ENCODE assay signal across 9 cellular contexts in genomic region chr7:150631084-150631824, GRCh38. TPM values are rescaled to one million over a fixed set of nuclear protein-coding genes. Genes with fewer than 3 reads are reported as not detected.
DNase-seq lines count a peak whose midpoint lies in the region; ATAC-seq and TF ChIP-seq lines count a peak whose summit lies in the region.
"Had no signal": no experiment of that assay in that cellular context is flagged by ENCODE, and none has a peak within 500 bp of the region (broad histone marks: within the 10 kb centered on the region; RNA-seq: fewer than 3 reads in every experiment).

No MANE protein-coding gene starts in this region.

- TF ChIP-seq POLR2A in body of pancreas (IDR thresholded peaks at IDR 0.05), result peak in 2 of 3 donors; percentile 11 to 40

- H3K27me3 Mint-ChIP-seq in CD4-positive, CD25-positive, alpha-beta regulatory T cell, result no peaks in the 10 kb centered on the region

- H3K27me3 ChIP-seq in CD4-positive, CD25-positive, alpha-beta regulatory T cell (ENCODE audit: control insufficient read depth, insufficient read depth, low read length), result no peaks in the 10 kb centered on the region
- H3K27me3 ChIP-seq in body of pancreas (no peaks in the 10 kb centered on the region), rectal smooth muscle tissue (ENCODE audit: control insufficient read depth, insufficient read depth, low read length) (no peaks in the 10 kb centered on the region)

- no peak for TF ChIP-seq CTCF in body of pancreas (IDR thresholded peaks at IDR 0.05)

- no peak overlapping the region for H3K9ac ChIP-seq in rectal smooth muscle tissue (ENCODE audit: low read length)

- H3K4me3 ChIP-seq in CD4-positive, CD25-positive, alpha-beta regulatory T cell (ENCODE audit: low read depth, low read length), result peak overlapping the region; percentile 99
- H3K4me3 ChIP-seq in body of pancreas (no peak overlapping the region), rectal smooth muscle tissue (ENCODE audit: low read length) (peak overlapping the region; percentile 55)

- peak overlapping the region; percentile 95 to 100 (median 96) for H3K27ac Mint-ChIP-seq in CD4-positive, CD25-positive, alpha-beta regulatory T cell

- H3K4me1 ChIP-seq in CD4-positive, CD25-positive, alpha-beta regulatory T cell (ENCODE audit: control insufficient read depth, insufficient read depth, low read length, poor library complexity, severe bottlenecking), result peaks cover 79% of the 10 kb centered on the region
- H3K4me1 ChIP-seq in body of pancreas (no peaks in the 10 kb centered on the region), rectal smooth muscle tissue (ENCODE audit: control insufficient read depth, insufficient read depth, low read length) (no peaks in the 10 kb centered on the region)

- H3K4me1 Mint-ChIP-seq in CD4-positive, CD25-positive, alpha-beta regulatory T cell, result peaks cover 15 to 87% (median 64%) of the 10 kb centered on the region in 4 donors

- peak; percentile 79 to 80 for ATAC-seq in CD4-positive, CD25-positive, alpha-beta regulatory T cell (ENCODE audit: low read depth in 2 of 2)
- peak; percentile 55 for ATAC-seq in body of pancreas
- ATAC-seq in HG03025 (IDR thresholded peaks at IDR 0.05; ENCODE audit: low FRiP score, unreplicated experiment), result no peak

- peak overlapping the region; percentile 96 to 100 (median 98) for H3K4me3 Mint-ChIP-seq in CD4-positive, CD25-positive, alpha-beta regulatory T cell

- WGBS in body of pancreas, 2 donors, result 68 to 70% methylated on average over 8 of the region's 8 CpGs

- intact Hi-C loops in body of pancreas (cut with DNase I), result no loop called here

- peak in 2 of 3 donors; percentile 39 to 82 for DNase-seq in CD4-positive, CD25-positive, alpha-beta regulatory T cell
- DNase-seq in T follicular helper cell (ENCODE audit: low read depth), result peak; percentile 4
- DNase-seq in body of pancreas, result peak in 2 of 4 donors; percentile 15 to 20
- no peak for DNase-seq in NCI-H2029 (lab: John Stamatoyannopoulos, UW)
- DNase-seq in A172 (ENCODE audit: low spot score), result no peak
- no peak for DNase-seq in GOT3 (lab: John Stamatoyannopoulos, UW)

- peak overlapping the region; percentile 71 for H3K27ac ChIP-seq in CD4-positive, CD25-positive, alpha-beta regulatory T cell (ENCODE audit: insufficient read depth, low read length, poor library complexity, severe bottlenecking)
- H3K27ac ChIP-seq in body of pancreas (peak overlapping the region in 2 of 4 donors; percentile 37 to 38), rectal smooth muscle tissue (ENCODE audit: low read depth, low read length) (peak overlapping the region; percentile 38)

- peaks cover 0 to 22% (median 5%) of the 10 kb centered on the region in 7 donors for H3K9me3 Mint-ChIP-seq in CD4-positive, CD25-positive, alpha-beta regulatory T cell

- peaks cover 44% of the 10 kb centered on the region for H3K36me3 ChIP-seq in CD4-positive, CD25-positive, alpha-beta regulatory T cell (ENCODE audit: control insufficient read depth, insufficient read depth, low read length)
- H3K36me3 ChIP-seq in body of pancreas (replicated peaks in 1 of 2; ENCODE audit: insufficient read depth in 1 of 2, low read depth in 2 of 2) (no peaks in the 10 kb centered on the region), rectal smooth muscle tissue (ENCODE audit: control insufficient read depth, insufficient read depth, low read length) (no peaks in the 10 kb centered on the region)

- H3K36me3 Mint-ChIP-seq in CD4-positive, CD25-positive, alpha-beta regulatory T cell, result peaks cover 53% of the 10 kb centered on the region

- H3K9me3 ChIP-seq in CD4-positive, CD25-positive, alpha-beta regulatory T cell (ENCODE audit: control insufficient read depth in 2 of 2, low read length in 2 of 2), result no peaks in the 10 kb centered on the region
- no peaks in the 10 kb centered on the region for H3K9me3 ChIP-seq in body of pancreas

RNA-seq across cellular contexts. Expression of gene GIMAP6, which starts 0.9 kb away (rescaled TPM):
- 43.8 TPM for total RNA-seq in CD4-positive, CD25-positive, alpha-beta regulatory T cell
- polyA plus RNA-seq in CD4-positive, CD25-positive, alpha-beta regulatory T cell, result 100 to 1,000 TPM; 133 to 236 (median 150) TPM
- total RNA-seq in body of pancreas, result 10 to 100 TPM in 1 of 2 donors, 1 to 10 TPM in 1; 8.6 to 10.6 TPM
- total RNA-seq in A172 (2014; rRNA removed; shearing (Covaris generic)), result not detected in 2 replicates
- polyA plus RNA-seq: BJ had no signal

RNA-seq across cellular contexts. Expression of gene GIMAP2, which starts 54.3 kb away (rescaled TPM):
- 95.1 TPM for total RNA-seq in CD4-positive, CD25-positive, alpha-beta regulatory T cell
- 100 to 1,000 TPM in 2 of 4 donors, 10 to 100 TPM in 2; 79.0 to 142 (median 110) TPM for polyA plus RNA-seq in CD4-positive, CD25-positive, alpha-beta regulatory T cell
- 1 to 10 TPM in 1 of 2 donors, under 1 TPM in 1; 0.66 to 3.9 TPM for total RNA-seq in body of pancreas
- total RNA-seq in A172 (2014; rRNA removed; shearing (Covaris generic)), result 3.0 and 7.5 TPM in 2 replicates

Comparison
In these comparisons a context has a peak if more than half of its experiments do, and no peak if none do; other contexts are left out.
1. DNase-seq: peak in CD4-positive, CD25-positive, alpha-beta regulatory T cell (2 of 3) and T follicular helper cell (single experiment); none in NCI-H2029 (single experiment), A172 (single experiment) and GOT3 (single experiment).
2. H3K4me3 ChIP-seq: peak in CD4-positive, CD25-positive, alpha-beta regulatory T cell (single experiment) and rectal smooth muscle tissue (single experiment); none in body of pancreas (0 of 2).
3. RNA of gene GIMAP2, which starts 54.3 kb away (total RNA-seq): 95.1 TPM in CD4-positive, CD25-positive, alpha-beta regulatory T cell (single experiment); 0.66 to 3.9 TPM in body of pancreas and 3.0 to 7.5 TPM in A172; every median in the first group is over 10 times any median in the second.